Comparison of ENCODE assay signal across 15 cellular contexts in the genomic region with DNA sequence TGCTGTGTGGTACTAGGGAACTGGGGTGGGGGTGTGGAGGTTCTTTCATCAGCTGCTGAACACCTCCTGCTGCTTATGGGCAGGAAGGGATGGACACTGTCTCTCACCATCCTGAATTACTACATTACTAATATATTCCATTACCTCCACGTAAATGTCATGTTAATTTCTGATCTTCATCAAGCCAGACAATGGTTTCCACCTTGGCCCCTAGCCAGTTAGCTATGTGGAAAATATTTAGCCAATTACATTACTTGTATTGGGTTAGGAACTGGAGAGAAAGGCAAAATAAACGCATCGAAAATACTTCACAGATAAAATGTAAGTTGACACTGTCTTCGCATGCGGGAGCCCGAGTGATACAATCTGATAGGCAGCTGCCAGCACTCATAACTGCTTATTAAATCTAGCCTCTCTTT.
A peak's percentile ranks its signal among the peaks of the same experiment; 100 is the strongest.
DNase-seq lines count a peak whose midpoint lies in the region; ATAC-seq and TF ChIP-seq lines count a peak whose summit lies in the region.
"Had no signal": no experiment of that assay in that cellular context is flagged by ENCODE, and none has a peak within 500 bp of the region (broad histone marks: within the 10 kb centered on the region; RNA-seq: fewer than 3 reads in every experiment).

No MANE protein-coding gene starts in this region.

- H3K9me3 ChIP-seq in OCI-LY1 (ENCODE audit: low read length) = peaks cover 7% of the 10 kb centered on the region
- peaks cover 8% of the 10 kb centered on the region for H3K9me3 ChIP-seq in left ventricle myocardium inferior (replicated peaks)

- H3K4me2 ChIP-seq in OCI-LY1 (ENCODE audit: low read length) = peak overlapping the region; percentile 51; the same call in 1 of the 2 replicates

- CTCF ChIA-PET in activated naive CD4-positive, alpha-beta T cell treated with anti-CD3 and anti-CD28 coated beads, Interleukin-2, amount 10 ng/mL, durations not matched to agents 7 days and 5 days (lab: Charles Lee) = interaction anchor here (1.0 to 1.4 kb wide), 2 partner anchors 29 to 256 kb away, joined by 3 to 4 read pairs; no protein-coding TSS in a partner anchor

- no peak for DNase-seq in activated naive CD4-positive, alpha-beta T cell treated with anti-CD3 and anti-CD28 coated beads, Interleukin-2, amount 10 ng/mL, durations not matched to agents 7 days and 5 days
- DNase-seq in activated naive CD4-positive, alpha-beta T cell treated with anti-CD3 and anti-CD28 coated beads, Interleukin-2, amount 50 U/mL, for 16 hours = no peak
- DNase-seq in activated naive CD4-positive, alpha-beta T cell treated with anti-CD3 and anti-CD28 coated beads, Interleukin-2, amount 50 U/mL, for 72 hours (ENCODE audit: low spot score in 2 of 2) = no peak
- peak; percentile 55 for DNase-seq in stimulated activated naive CD8-positive, alpha-beta T cell treated with anti-CD3 and anti-CD28 coated beads, Interleukin-15, Interleukin-2, amounts not matched to agents 100 U/mL and 50 U/mL, for 24 hours
- DNase-seq in DMS53 (lab: John Stamatoyannopoulos, UW) (no peak), left ventricle myocardium inferior (no peak)
- DNase-seq: DND-41, H9, kidney, midbrain, NCI-H510A treated with DMSO at 0.1 percent for 48 hours had no signal

- H3K27me3 ChIP-seq in OCI-LY1 (ENCODE audit: insufficient read depth, low read length) = no peaks in the 10 kb centered on the region
- H3K27me3 ChIP-seq in left ventricle myocardium inferior (ENCODE audit: low read depth) = no peaks in the 10 kb centered on the region
- H3K27me3 ChIP-seq: suprapubic skin had no signal

- H3K36me3 ChIP-seq in OCI-LY1 (ENCODE audit: insufficient read depth, low read length) = peaks cover 55% of the 10 kb centered on the region
- H3K36me3 ChIP-seq in left ventricle myocardium inferior = peaks cover 26% of the 10 kb centered on the region

- H3K4me1 Mint-ChIP-seq in activated naive CD4-positive, alpha-beta T cell treated with anti-CD3 and anti-CD28 coated beads, Interleukin-2, amount 10 ng/mL, durations not matched to agents 7 days and 5 days = peaks cover 85% of the 10 kb centered on the region

- no peak overlapping the region for H3K9ac ChIP-seq in OCI-LY1 (ENCODE audit: low read length)

- H4K20me1 ChIP-seq in OCI-LY1 (ENCODE audit: insufficient read depth, low read length) = no peaks in the 10 kb centered on the region

- ATAC-seq in activated naive CD4-positive, alpha-beta T cell treated with anti-CD3 and anti-CD28 coated beads, Interleukin-2, amount 50 U/mL, for 72 hours = peak in 1 of 2 donors; percentile 16
- ATAC-seq in stimulated activated naive CD8-positive, alpha-beta T cell treated with anti-CD3 and anti-CD28 coated beads, Interleukin-15, Interleukin-2, amounts not matched to agents 100 U/mL and 50 U/mL, for 24 hours = peak; percentile 40
- ATAC-seq in HG03025 (IDR thresholded peaks at IDR 0.05; ENCODE audit: low FRiP score, unreplicated experiment) = no peak
- ATAC-seq: K562 had no signal

- H3K9me2 ChIP-seq in OCI-LY1 (ENCODE audit: low read depth, low read length) = no peaks in the 10 kb centered on the region

- peaks cover 53% of the 10 kb centered on the region for H3K79me2 ChIP-seq in OCI-LY1 (ENCODE audit: insufficient read depth, low read length)

- H3F3A ChIP-seq in OCI-LY1 (ENCODE audit: insufficient read depth, low read length) = peaks cover 3% of the 10 kb centered on the region; the same call in 1 of the 2 replicates

- H3K27ac ChIP-seq in OCI-LY1 (ENCODE audit: low read depth, low read length, poor library complexity, severe bottlenecking) (peak overlapping the region; percentile 73), left ventricle myocardium inferior (replicated peaks) (no peak overlapping the region)
- H3K27ac ChIP-seq: suprapubic skin had no signal

- H2AFZ ChIP-seq in OCI-LY1 (ENCODE audit: low read length) = no peak overlapping the region

- intact Hi-C loops in left ventricle myocardium inferior (cut with micrococcal nuclease) = no loop called here

- H3K4me3 ChIP-seq in OCI-LY1 (ENCODE audit: low read depth, low read length, poor library complexity, severe bottlenecking) (no peak overlapping the region), left ventricle myocardium inferior (no peak overlapping the region)
- H3K4me3 ChIP-seq: K562, suprapubic skin had no signal

- H3K27ac Mint-ChIP-seq in activated naive CD4-positive, alpha-beta T cell treated with anti-CD3 and anti-CD28 coated beads, Interleukin-2, amount 10 ng/mL, durations not matched to agents 7 days and 5 days = peak overlapping the region; percentile 80
- H3K27ac Mint-ChIP-seq in activated naive CD4-positive, alpha-beta T cell treated with anti-CD3 and anti-CD28 coated beads, Interleukin-2, amount 50 U/mL, for 72 hours = peak overlapping the region; percentile 91 to 95
- H3K27ac Mint-ChIP-seq: H9 had no signal

- no peak overlapping the region for H3K4me3 Mint-ChIP-seq in activated naive CD4-positive, alpha-beta T cell treated with anti-CD3 and anti-CD28 coated beads, Interleukin-2, amount 10 ng/mL, durations not matched to agents 7 days and 5 days
- H3K4me3 Mint-ChIP-seq: H9 had no signal

- TF ChIP-seq CTCF in OCI-LY1 (IDR thresholded peaks at IDR 0.05; ENCODE audit: low read length) (no peak), left ventricle myocardium inferior (IDR thresholded peaks at IDR 0.05; ENCODE audit: borderline replicate concordance) (no peak)

- H3K36me3 Mint-ChIP-seq in activated naive CD4-positive, alpha-beta T cell treated with anti-CD3 and anti-CD28 coated beads, Interleukin-2, amount 10 ng/mL, durations not matched to agents 7 days and 5 days = peaks cover 38% of the 10 kb centered on the region
- peaks cover 12 to 26% of the 10 kb centered on the region in 2 donors for H3K36me3 Mint-ChIP-seq in activated naive CD4-positive, alpha-beta T cell treated with anti-CD3 and anti-CD28 coated beads, Interleukin-2, amount 50 U/mL, for 72 hours

- peaks cover 14% of the 10 kb centered on the region for H3K9me3 Mint-ChIP-seq in activated naive CD4-positive, alpha-beta T cell treated with anti-CD3 and anti-CD28 coated beads, Interleukin-2, amount 10 ng/mL, durations not matched to agents 7 days and 5 days
- peaks cover 4% of the 10 kb centered on the region in 2 donors for H3K9me3 Mint-ChIP-seq in activated naive CD4-positive, alpha-beta T cell treated with anti-CD3 and anti-CD28 coated beads, Interleukin-2, amount 50 U/mL, for 72 hours

- no peaks in the 10 kb centered on the region for H3K27me3 Mint-ChIP-seq in activated naive CD4-positive, alpha-beta T cell treated with anti-CD3 and anti-CD28 coated beads, Interleukin-2, amount 10 ng/mL, durations not matched to agents 7 days and 5 days

- H3K4me1 ChIP-seq in OCI-LY1 (ENCODE audit: insufficient read depth, low read length, severe bottlenecking) (peaks cover 49% of the 10 kb centered on the region), left ventricle myocardium inferior (no peaks in the 10 kb centered on the region)
- H3K4me1 ChIP-seq: suprapubic skin had no signal
